8 cellular contexts compared by ENCODE assay signal in genomic region chr16:53372942-53373871, GRCh38.
DNase-seq lines count a peak whose midpoint lies in the region; ATAC-seq and TF ChIP-seq lines count a peak whose summit lies in the region.

No MANE protein-coding gene starts in this region.

- H3K36me3 ChIP-seq in mucosa of descending colon (ENCODE audit: low read depth): no peaks in the 10 kb centered on the region

- no peaks in the 10 kb centered on the region for H3K9me3 ChIP-seq in mucosa of descending colon

- no peak overlapping the region for H3K4me3 ChIP-seq in mucosa of descending colon

- peaks cover 15% of the 10 kb centered on the region for H3K4me1 ChIP-seq in mucosa of descending colon (ENCODE audit: low read depth)

- intact Hi-C loops in mucosa of descending colon (cut with DNase I, micrococcal nuclease): no loop called here

- DNase-seq in activated naive CD8-positive, alpha-beta T cell treated with anti-CD3 and anti-CD28 coated beads, Interleukin-2, amount 50 U/mL, for 16 hours (ENCODE audit: low read depth, low spot score): peak; percentile 47
- DNase-seq in mucosa of descending colon (peak; percentile 87 to 95 (median 91)), AG08396 (ENCODE audit: low spot score) (no peak), NCI-H69 (lab: John Stamatoyannopoulos, UW) (no peak)
- peak; percentile 77 for DNase-seq in stimulated activated naive CD8-positive, alpha-beta T cell treated with anti-CD3 and anti-CD28 coated beads, Interleukin-15, Interleukin-2, amounts not matched to agents 100 U/mL and 50 U/mL, for 24 hours

- TF ChIP-seq CTCF in mucosa of descending colon (IDR thresholded peaks at IDR 0.05): no peak

- ATAC-seq in GM19025 (IDR thresholded peaks at IDR 0.05; ENCODE audit: low read depth, unreplicated experiment) (peak; percentile 48), SK-N-SH treated with all-trans-retinoic acid at 6 μM for 48 hours (peak; percentile 47), mucosa of descending colon (peak; percentile 99), GM18511 (IDR thresholded peaks at IDR 0.05; ENCODE audit: unreplicated experiment) (no peak)
- peak; percentile 84 for ATAC-seq in stimulated activated naive CD8-positive, alpha-beta T cell treated with anti-CD3 and anti-CD28 coated beads, Interleukin-15, Interleukin-2, amounts not matched to agents 100 U/mL and 50 U/mL, for 24 hours

TF ChIP-seq in SK-N-SH treated with all-trans-retinoic acid at 6 μM for 48 hours, 23 proteins besides CTCF, POLR2A, EP300 and RAD21:
- TF ChIP-seq OSR1 (CRISPR knock-in tag; IDR thresholded peaks at IDR 0.05) (no peak), ZNF565 (CRISPR knock-in tag; conservative IDR thresholded peaks at IDR 0.05; ENCODE audit: low read depth) (no peak), TOX (CRISPR knock-in tag; IDR thresholded peaks at IDR 0.05; ENCODE audit: borderline replicate concordance) (no peak), PATZ1 (CRISPR knock-in tag; IDR thresholded peaks at IDR 0.05; ENCODE audit: borderline replicate concordance) (no peak), ARNTL (CRISPR knock-in tag; IDR thresholded peaks at IDR 0.05; ENCODE audit: borderline replicate concordance, low read depth) (no peak), TSHZ2 (CRISPR knock-in tag; IDR thresholded peaks at IDR 0.05) (no peak), RARB (CRISPR knock-in tag; IDR thresholded peaks at IDR 0.05) (no peak), ISL1 (CRISPR knock-in tag; IDR thresholded peaks at IDR 0.05) (no peak), ZNF70 (CRISPR knock-in tag; IDR thresholded peaks at IDR 0.05) (no peak), SNAI2 (CRISPR knock-in tag; IDR thresholded peaks at IDR 0.05) (no peak), CSDC2 (CRISPR knock-in tag; IDR thresholded peaks at IDR 0.05) (no peak), ZFP3 (CRISPR knock-in tag; IDR thresholded peaks at IDR 0.05) (no peak)

Comparison
In these comparisons a context has a peak if more than half of its experiments do, and no peak if none do; other contexts are left out.
1. DNase-seq: peak in activated naive CD8-positive, alpha-beta T cell treated with anti-CD3 and anti-CD28 coated beads, Interleukin-2, amount 50 U/mL, for 16 hours (single experiment), mucosa of descending colon (3 of 3) and stimulated activated naive CD8-positive, alpha-beta T cell treated with anti-CD3 and anti-CD28 coated beads, Interleukin-15, Interleukin-2, amounts not matched to agents 100 U/mL and 50 U/mL, for 24 hours (single experiment); none in AG08396 (single experiment) and NCI-H69 (single experiment).